In genomic region chr15:22915866-22916515, GRCh38 we compare ENCODE assay signal across 23 cellular contexts.
A peak's percentile ranks its signal among the peaks of the same experiment; 100 is the strongest.
DNase-seq lines count a peak whose midpoint lies in the region; ATAC-seq and TF ChIP-seq lines count a peak whose summit lies in the region.
"Had no signal": no experiment of that assay in that cellular context is flagged by ENCODE, and none has a peak within 500 bp of the region (broad histone marks: within the 10 kb centered on the region; RNA-seq: fewer than 3 reads in every experiment).

No MANE protein-coding gene starts in this region.

- H3K4me1 Mint-ChIP-seq in WTC11: peaks cover 3% of the 10 kb centered on the region; the same call in 1 of the 2 replicates

- no peak overlapping the region for H2BK5ac ChIP-seq in trophoblast cell (ENCODE audit: low read depth, low read length, poor library complexity)

- TF ChIP-seq EP300 in ovary (IDR thresholded peaks at IDR 0.05): no peak

- DNase-seq in Daoy (ENCODE audit: low read depth) (peak; percentile 13), WTC11 (ENCODE audit: low spot score) (no peak), foreskin keratinocyte (peak; percentile 3 to 18), trophoblast cell (no peak), ovary (no peak), NCI-H748 treated with DMSO at 0.1 percent for 48 hours (lab: John Stamatoyannopoulos, UW) (no peak), foreskin fibroblast (no peak), nucleus accumbens (lab: John Stamatoyannopoulos, UW) (no peak)
- DNase-seq: COR-L47; DMS153; EL; GM23248; HCEC 1CT; NCI-H1092 treated with DMSO at 0.1 percent for 48 hours; NCI-H146; NCI-H2029 treated with DMSO at 0.1 percent for 48 hours; NCI-H2171 treated with DMSO at 0.1 percent for 48 hours; NCI-H446 treated with DMSO at 0.1 percent for 48 hours; NCI-H69; NK-92 treated with Interleukin-12 subunit alpha and Interleukin-12 subunit beta, amount 100 ng/mL, for 24 hours; SHP77 treated with DMSO at 0.1 percent for 48 hours had no signal

- H3K27me3 ChIP-seq in foreskin keratinocyte (no peaks in the 10 kb centered on the region), trophoblast cell (ENCODE audit: insufficient read depth, low read length) (no peaks in the 10 kb centered on the region), ovary (no peaks in the 10 kb centered on the region)

- H3K4me3 ChIP-seq in trophoblast cell (ENCODE audit: low read depth, low read length) (no peak overlapping the region), ovary (no peak overlapping the region), foreskin fibroblast (ENCODE audit: low read depth in 1 of 2, low read length in 2 of 2) (no peak overlapping the region)
- H3K4me3 ChIP-seq: GM12878, GM23248 had no signal

- peaks cover 1% of the 10 kb centered on the region for H3K79me2 ChIP-seq in trophoblast cell (ENCODE audit: control insufficient read depth, insufficient read depth, low read length, poor library complexity)

- ATAC-seq in WTC11 (no peak), foreskin keratinocyte (no peak)
- ATAC-seq: GM12878, SK-N-SH treated with all-trans-retinoic acid at 6 μM for 48 hours had no signal

- no peak overlapping the region for H4K12ac ChIP-seq in trophoblast cell (ENCODE audit: low read depth, low read length)

- H3K4me1 ChIP-seq in foreskin keratinocyte (no peaks in the 10 kb centered on the region), trophoblast cell (ENCODE audit: control insufficient read depth in 1 of 2, insufficient read depth in 2 of 2, low read length in 2 of 2) (no peaks in the 10 kb centered on the region), ovary (ENCODE audit: insufficient read depth) (no peaks in the 10 kb centered on the region)

- H3K36me3 Mint-ChIP-seq in WTC11: peaks cover 48% of the 10 kb centered on the region

- no peak overlapping the region for H2AK5ac ChIP-seq in trophoblast cell (ENCODE audit: low read length)

- intact Hi-C loops in ovary (cut with DNase I): no loop called here

- no peak overlapping the region for H2AFZ ChIP-seq in trophoblast cell (ENCODE audit: insufficient read depth, low read length, poor library complexity)
- H2AFZ ChIP-seq: GM23248 had no signal

- CTCF ChIA-PET in WTC11 (lab: Charles Lee): no interaction called here

- peak overlapping the region; percentile 15; the same call in 1 of the 2 replicates for H3K27ac Mint-ChIP-seq in WTC11

- H4K8ac ChIP-seq in trophoblast cell (ENCODE audit: low read depth, low read length): no peak overlapping the region

- no peak overlapping the region for H3K4me2 ChIP-seq in trophoblast cell (ENCODE audit: low read length)

- no peak overlapping the region for H3K4ac ChIP-seq in trophoblast cell (ENCODE audit: low read depth, low read length)

- H3K9me3 Mint-ChIP-seq in WTC11: no peaks in the 10 kb centered on the region

- H4K91ac ChIP-seq in trophoblast cell (ENCODE audit: low read depth, low read length): no peak overlapping the region

- H2BK12ac ChIP-seq in trophoblast cell (ENCODE audit: low read length): no peak overlapping the region

- peaks cover 2% of the 10 kb centered on the region for H3K9me3 ChIP-seq in trophoblast cell (ENCODE audit: insufficient read depth, low read depth, low read length)
- no peaks in the 10 kb centered on the region for H3K9me3 ChIP-seq in ovary

- no peaks in the 10 kb centered on the region for H3K27me3 Mint-ChIP-seq in WTC11 (ENCODE audit: low read depth)

- TF ChIP-seq CTCF in WTC11 (IDR thresholded peaks at IDR 0.05) (no peak), foreskin keratinocyte (conservative IDR thresholded peaks at IDR 0.05) (no peak), ovary (IDR thresholded peaks at IDR 0.05) (no peak), foreskin fibroblast (IDR thresholded peaks at IDR 0.05; ENCODE audit: low read depth, low read length) (no peak)

- POLR2A ChIA-PET in WTC11 (lab: Charles Lee): no interaction called here

- H3K27ac ChIP-seq in foreskin keratinocyte (no peak overlapping the region), trophoblast cell (ENCODE audit: low read depth, low read length) (no peak overlapping the region), ovary (no peak overlapping the region)
- H3K27ac ChIP-seq: GM23248 had no signal

- H3K18ac ChIP-seq in trophoblast cell (ENCODE audit: low read length): no peak overlapping the region

- no peak overlapping the region for H3K9ac ChIP-seq in trophoblast cell (ENCODE audit: low read length)
- H3K9ac ChIP-seq: GM23248 had no signal

- H3K79me1 ChIP-seq in trophoblast cell (ENCODE audit: low read length): peaks cover 4% of the 10 kb centered on the region

- peak overlapping the region; percentile 48 for H2BK120ac ChIP-seq in trophoblast cell (ENCODE audit: insufficient read depth, low read length, poor library complexity)

- no peak for TF ChIP-seq POLR2A in ovary (IDR thresholded peaks at IDR 0.05)

- H3K14ac ChIP-seq in trophoblast cell (ENCODE audit: low read length): no peak overlapping the region

- WGBS in trophoblast cell (ENCODE audit: extremely low coverage, insufficient coverage, insufficient read length): no CpG with 5 or more reads among the region's 25 CpGs
- 95 to 96% (median 96%) methylated on average over 25 of the region's 25 CpGs for WGBS in ovary, 3 donors

- H3K4me3 Mint-ChIP-seq in WTC11: no peak overlapping the region

- peaks cover 52 to 60% of the 10 kb centered on the region in 2 experiments for H3K36me3 ChIP-seq in trophoblast cell (ENCODE audit: control insufficient read depth in 1 of 2, insufficient read depth in 2 of 2, low read length in 2 of 2)
- no peaks in the 10 kb centered on the region for H3K36me3 ChIP-seq in ovary

- H3K23ac ChIP-seq in trophoblast cell (ENCODE audit: low read length): no peak overlapping the region

TF ChIP-seq in WTC11, 78 proteins besides CTCF, POLR2A, EP300 and RAD21:
- TF ChIP-seq ATF6 (CRISPR knock-in tag; IDR thresholded peaks at IDR 0.05) (no peak), MLX (CRISPR knock-in tag; IDR thresholded peaks at IDR 0.05) (no peak), GABPB1 (CRISPR knock-in tag; IDR thresholded peaks at IDR 0.05) (no peak)

Comparison
In these comparisons a context has a peak if more than half of its experiments do, and no peak if none do; other contexts are left out.
1. DNase-seq: peak in Daoy (single experiment) and foreskin keratinocyte (2 of 2); none in WTC11 (single experiment), trophoblast cell (0 of 2), ovary (0 of 5), NCI-H748 treated with DMSO at 0.1 percent for 48 hours (single experiment), foreskin fibroblast (0 of 2) and nucleus accumbens (0 of 56).